ENCODE assay signal across 9 cellular contexts in genomic region chr12:86787419-86787818, GRCh38.
"Had no signal": no experiment of that assay in that cellular context is flagged by ENCODE, and none has a peak within 500 bp of the region (broad histone marks: within the 10 kb centered on the region; RNA-seq: fewer than 3 reads in every experiment).

No MANE protein-coding gene starts in this region.

- H3K4me3 ChIP-seq: HAP-1, K562 had no signal

- H3K27ac ChIP-seq: HL-60 had no signal

- ATAC-seq: HCT116, K562 had no signal

- FAIRE-seq: K562 had no signal

- DNase-seq: GOT3, H7, HFFc6, IMR-90, KG1 had no signal

- H3K36me3 ChIP-seq: HAP-1 had no signal
